ENCODE assay signal across 8 cellular contexts in the genomic region with DNA sequence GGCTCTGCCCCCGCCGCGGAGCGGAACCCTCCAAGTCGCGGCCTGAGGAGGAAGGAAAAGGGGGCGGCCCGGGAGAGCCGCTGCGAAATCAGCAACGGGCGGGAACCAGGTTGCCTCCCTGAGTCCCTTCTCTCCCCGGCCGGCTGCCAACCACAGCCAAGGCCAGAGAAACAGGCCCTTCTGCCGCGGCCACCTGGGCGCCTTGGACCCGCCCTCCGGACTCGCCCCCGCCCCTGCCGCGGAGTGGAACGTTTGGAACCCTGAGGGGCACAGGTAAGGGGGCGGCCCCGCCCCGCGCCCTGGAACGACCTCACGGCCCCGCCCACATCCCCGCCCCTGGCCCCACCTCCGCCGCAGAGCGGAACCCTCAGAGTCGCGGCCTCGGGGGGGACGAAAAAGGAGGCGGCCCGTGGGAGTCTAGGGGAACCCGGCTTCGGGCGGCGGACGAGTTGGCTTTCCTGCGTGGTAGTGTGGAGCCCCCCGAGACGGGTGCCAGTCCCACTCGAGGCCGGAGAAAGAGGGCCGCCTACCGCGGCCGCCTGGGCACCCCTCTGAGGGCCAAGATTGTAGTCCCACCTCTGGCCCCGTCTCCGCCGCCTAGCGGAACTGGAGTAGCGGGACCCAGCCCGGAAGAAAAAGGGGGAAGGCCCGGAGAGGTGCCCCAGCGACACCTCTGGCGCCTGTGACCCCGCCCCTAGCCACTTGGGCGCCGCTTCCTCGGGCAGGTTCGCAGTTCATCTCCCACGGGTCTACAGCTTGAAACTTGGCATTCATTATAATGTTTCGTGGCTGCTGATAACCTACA. TPM values are rescaled to one million over a fixed set of nuclear protein-coding genes. Genes with fewer than 3 reads are reported as not detected.
DNase-seq lines count a peak whose midpoint lies in the region; ATAC-seq and TF ChIP-seq lines count a peak whose summit lies in the region.

No MANE protein-coding gene starts in this region.

- POLR2A ChIA-PET in CD8-positive, alpha-beta T cell (lab: Charles Lee) = no interaction called here
- POLR2A ChIA-PET in activated CD4-positive, alpha-beta memory T cell treated with anti-CD3 and anti-CD28 coated beads, Interleukin-2, amount 10 ng/mL, durations not matched to agents 7 days and 5 days (lab: Charles Lee) = interaction anchor here (0.7 to 0.9 kb wide), 2 partner anchors 16 to 18 kb away, joined by 3 to 4 read pairs; no protein-coding TSS in a partner anchor

- peaks cover 27% of the 10 kb centered on the region for H3K4me1 Mint-ChIP-seq in CD8-positive, alpha-beta T cell (ENCODE audit: low read depth)
- H3K4me1 Mint-ChIP-seq in activated CD4-positive, alpha-beta memory T cell treated with anti-CD3 and anti-CD28 coated beads, Interleukin-2, amount 10 ng/mL, durations not matched to agents 7 days and 5 days = peaks cover 24% of the 10 kb centered on the region

- H3K27ac ChIP-seq in CD8-positive, alpha-beta T cell (ENCODE audit: low read depth, low read length) = peak overlapping the region; percentile 82
- peak overlapping the region; percentile 83 for H3K27ac ChIP-seq in duodenal mucosa (ENCODE audit: low read depth, low read length)
- peak overlapping the region; percentile 90 to 98 for H3K27ac ChIP-seq in lung (ENCODE audit: low read depth in 1 of 2, low read length in 1 of 2)

- no peaks in the 10 kb centered on the region for H3K36me3 Mint-ChIP-seq in CD8-positive, alpha-beta T cell
- no peaks in the 10 kb centered on the region for H3K36me3 Mint-ChIP-seq in activated CD4-positive, alpha-beta memory T cell treated with anti-CD3 and anti-CD28 coated beads, Interleukin-2, amount 10 ng/mL, durations not matched to agents 7 days and 5 days (ENCODE audit: low read depth)

- peak; percentile 27 for TF ChIP-seq CTCF in CD8-positive, alpha-beta T cell (IDR thresholded peaks at IDR 0.05)
- no peak for TF ChIP-seq CTCF in lung (IDR thresholded peaks at IDR 0.05; ENCODE audit: control extremely low read depth, extremely low read depth)

- peak overlapping the region; percentile 38 to 68 for H3K9ac ChIP-seq in duodenal mucosa (ENCODE audit: low read depth in 1 of 2, low read length in 2 of 2)

- H3K4me3 Mint-ChIP-seq in CD8-positive, alpha-beta T cell = peak overlapping the region; percentile 83
- peak overlapping the region; percentile 76 for H3K4me3 Mint-ChIP-seq in activated CD4-positive, alpha-beta memory T cell treated with anti-CD3 and anti-CD28 coated beads, Interleukin-2, amount 10 ng/mL, durations not matched to agents 7 days and 5 days

- WGBS in lung, 2 donors = 0 to 19% methylated on average over 19 to 71 of the region's 71 CpGs

- CTCF ChIA-PET in CD8-positive, alpha-beta T cell (lab: Charles Lee) = no interaction called here
- CTCF ChIA-PET in activated CD4-positive, alpha-beta memory T cell treated with anti-CD3 and anti-CD28 coated beads, Interleukin-2, amount 10 ng/mL, durations not matched to agents 7 days and 5 days (lab: Charles Lee) = interaction anchor here (0.8 kb wide), 1 partner anchor 349 kb away, joined by 3 read pairs; no protein-coding TSS in a partner anchor

- H3K27me3 Mint-ChIP-seq in CD8-positive, alpha-beta T cell (ENCODE audit: low read depth) = no peaks in the 10 kb centered on the region
- no peaks in the 10 kb centered on the region for H3K27me3 Mint-ChIP-seq in activated CD4-positive, alpha-beta memory T cell treated with anti-CD3 and anti-CD28 coated beads, Interleukin-2, amount 10 ng/mL, durations not matched to agents 7 days and 5 days

- no peaks in the 10 kb centered on the region for H3K36me3 ChIP-seq in CD8-positive, alpha-beta T cell (ENCODE audit: insufficient read depth, low read length)
- H3K36me3 ChIP-seq in duodenal mucosa (ENCODE audit: control insufficient read depth in 1 of 2, insufficient read depth in 2 of 2, low read length in 2 of 2) (no peaks in the 10 kb centered on the region), lung (ENCODE audit: control insufficient read depth in 2 of 2, insufficient read depth in 2 of 2, low read length in 2 of 2) (no peaks in the 10 kb centered on the region)

- peak overlapping the region; percentile 94 for H3K27ac Mint-ChIP-seq in CD8-positive, alpha-beta T cell
- H3K27ac Mint-ChIP-seq in activated CD4-positive, alpha-beta memory T cell treated with anti-CD3 and anti-CD28 coated beads, Interleukin-2, amount 10 ng/mL, durations not matched to agents 7 days and 5 days = peak overlapping the region; percentile 79

- H3K4me1 ChIP-seq in CD8-positive, alpha-beta T cell (ENCODE audit: insufficient read depth, low read length) = peaks cover 15% of the 10 kb centered on the region
- H3K4me1 ChIP-seq in duodenal mucosa (ENCODE audit: control insufficient read depth in 1 of 2, insufficient read depth in 2 of 2, low read length in 2 of 2) = peaks cover 6 to 24% of the 10 kb centered on the region in 2 donors
- H3K4me1 ChIP-seq in lung (ENCODE audit: control insufficient read depth in 2 of 2, insufficient read depth in 2 of 2, low read length in 2 of 2) = peaks cover 0 to 5% of the 10 kb centered on the region in 2 donors

- peak; percentile 88 for ATAC-seq in CD8-positive, alpha-beta T cell
- ATAC-seq in GM19455 (IDR thresholded peaks at IDR 0.05; ENCODE audit: unreplicated experiment) (peak; percentile 89), HG03575 (IDR thresholded peaks at IDR 0.05; ENCODE audit: extremely low read depth, insufficient number of reproducible peaks, low FRiP score, unreplicated experiment) (peak; percentile 37), lung (ENCODE audit: insufficient read depth, low FRiP score) (peak; percentile 93)

- no peaks in the 10 kb centered on the region for H3K9me3 Mint-ChIP-seq in CD8-positive, alpha-beta T cell
- no peaks in the 10 kb centered on the region for H3K9me3 Mint-ChIP-seq in activated CD4-positive, alpha-beta memory T cell treated with anti-CD3 and anti-CD28 coated beads, Interleukin-2, amount 10 ng/mL, durations not matched to agents 7 days and 5 days

- peak overlapping the region; percentile 79 for H3K4me3 ChIP-seq in CD8-positive, alpha-beta T cell (ENCODE audit: low read depth, low read length)
- peak overlapping the region; percentile 79 to 80 for H3K4me3 ChIP-seq in duodenal mucosa (ENCODE audit: low read depth in 1 of 2, low read length in 2 of 2)
- peak overlapping the region; percentile 45 for H3K4me3 ChIP-seq in lung

- no peaks in the 10 kb centered on the region for H3K27me3 ChIP-seq in CD8-positive, alpha-beta T cell (ENCODE audit: insufficient read depth, low read length)
- H3K27me3 ChIP-seq in duodenal mucosa (ENCODE audit: control insufficient read depth in 1 of 2, insufficient read depth in 2 of 2, low read length in 2 of 2) = no peaks in the 10 kb centered on the region
- H3K27me3 ChIP-seq in lung (ENCODE audit: control insufficient read depth, insufficient read depth) = peaks cover 8% of the 10 kb centered on the region

- no peaks in the 10 kb centered on the region for H3K9me3 ChIP-seq in CD8-positive, alpha-beta T cell (ENCODE audit: low read length)
- H3K9me3 ChIP-seq in duodenal mucosa (ENCODE audit: control insufficient read depth in 1 of 2, low read length in 2 of 2) = no peaks in the 10 kb centered on the region
- no peaks in the 10 kb centered on the region for H3K9me3 ChIP-seq in lung (ENCODE audit: control insufficient read depth in 2 of 2, insufficient read depth in 1 of 2, low read length in 1 of 2)

- intact Hi-C loops in CD8-positive, alpha-beta T cell (cut with DNase I, micrococcal nuclease) = loop anchor here (1.0 to 10.0 kb wide), 11 partner anchors 97 to 1247 kb away; a partner anchor contains a TSS

- peak; percentile 78 to 90 (median 80) for DNase-seq in CD8-positive, alpha-beta T cell
- DNase-seq in NCI-H82 (lab: John Stamatoyannopoulos, UW) = peak; percentile 91
- DNase-seq in activated CD4-positive, alpha-beta memory T cell treated with anti-CD3 and anti-CD28 coated beads, Interleukin-2, amount 10 ng/mL, durations not matched to agents 7 days and 5 days = peak; percentile 85
- DNase-seq in lung (ENCODE audit: low spot score) = peak; percentile 84
- peak; percentile 59 to 82 (median 68) for DNase-seq in stimulated activated CD4-positive, alpha-beta T cell treated with anti-CD3 and anti-CD28 coated beads, TNF-alpha, amount 100 ng/mL, for 48 hours (ENCODE audit: low read depth in 3 of 3)

RNA-seq across cellular contexts. Expression of a gene that starts 0.7 kb away (rescaled TPM):
- total RNA-seq in CD8-positive, alpha-beta T cell = 10 to 100 TPM; 23.5 to 26.2 TPM
- total RNA-seq in activated CD4-positive, alpha-beta memory T cell treated with anti-CD3 and anti-CD28 coated beads, Interleukin-2, amount 10 ng/mL, durations not matched to agents 7 days and 5 days = 10 to 100 TPM; 19.3 to 21.3 TPM
- 10 to 100 TPM; 26.9 to 34.3 TPM for total RNA-seq in lung
- polyA plus RNA-seq in lung = 10 to 100 TPM; 14.2 to 18.7 TPM

Comparison
In these comparisons a context has a peak if more than half of its experiments do, and no peak if none do; other contexts are left out.
1. Peak in every context shown above with its lines: DNase-seq, ATAC-seq, H3K4me3 ChIP-seq and H3K27ac ChIP-seq.
2. ATAC-seq: peak in every context shown above with its lines; median percentile 93 in lung; 89 in GM19455; 88 in CD8-positive, alpha-beta T cell; 37 in HG03575.